ENCODE assay signal across 8 cellular contexts in genomic region chr5:61331407-61332368, GRCh38. TPM values are rescaled to one million over a fixed set of nuclear protein-coding genes. Genes with fewer than 3 reads are reported as not detected.
DNase-seq lines count a peak whose midpoint lies in the region; ATAC-seq and TF ChIP-seq lines count a peak whose summit lies in the region.

Gene ZSWIM6, plus strand, starts transcription at chr5:61332258. Its CDS starts 15 bp downstream, at chr5:61332273.

- H3K4me1 ChIP-seq in A673 (ENCODE audit: insufficient read depth, low read length, poor library complexity, severe bottlenecking) (peaks cover 40% of the 10 kb centered on the region), smooth muscle cell (ENCODE audit: low read depth) (peaks cover 33% of the 10 kb centered on the region)

- H3K9me3 ChIP-seq in A673 (ENCODE audit: low read depth, low read length, poor library complexity, severe bottlenecking) (no peaks in the 10 kb centered on the region), smooth muscle cell (replicated peaks; ENCODE audit: low read depth) (no peaks in the 10 kb centered on the region)

- H3K27ac ChIP-seq in A673 (ENCODE audit: low read depth, low read length, poor library complexity, severe bottlenecking) (peak within 1 kb of the TSS; percentile 86), smooth muscle cell (ENCODE audit: low read depth) (peak within 1 kb of the TSS; percentile 93)

- no peaks in the 10 kb centered on the region for H3K9me3 Mint-ChIP-seq in WTC11

- H3K36me3 ChIP-seq in A673 (ENCODE audit: insufficient read depth, low read length, poor library complexity, severe bottlenecking), result peaks cover 3% of the 10 kb centered on the region
- no peaks in the 10 kb centered on the region for H3K36me3 ChIP-seq in smooth muscle cell (ENCODE audit: low read depth)

- H3K4me3 ChIP-seq in A673 (ENCODE audit: low read depth, low read length, poor library complexity, severe bottlenecking) (peak within 1 kb of the TSS; percentile 92), cardiac fibroblast (replicated peaks in 1 of 2; ENCODE audit: low read depth in 2 of 2, low read length in 2 of 2) (peak within 1 kb of the TSS; percentile 90 to 93), smooth muscle cell (peak within 1 kb of the TSS; percentile 99)

- H3K4me3 Mint-ChIP-seq in WTC11, result peak within 1 kb of the TSS; percentile 78

- peak; percentile 99 for DNase-seq in A673 (ENCODE audit: low spot score)
- peak; percentile 98 for DNase-seq in NCI-H2227 (lab: John Stamatoyannopoulos, UW; ENCODE audit: unreplicated experiment)
- peak; percentile 98 for DNase-seq in WTC11 (ENCODE audit: low spot score)
- DNase-seq in cardiac fibroblast (ENCODE audit: low read depth in 2 of 2), result peak; percentile 100
- peak; percentile 91 for DNase-seq in iPS-NIHi7 (ENCODE audit: extremely low spot score)
- peak; percentile 95 for DNase-seq in smooth muscle cell (lab: John Stamatoyannopoulos, UW; ENCODE audit: unreplicated experiment)

- H3K27me3 Mint-ChIP-seq in WTC11 (ENCODE audit: low read depth), result peaks cover 70% of the 10 kb centered on the region

- peaks cover 40% of the 10 kb centered on the region for H4K20me1 ChIP-seq in smooth muscle cell (ENCODE audit: low read depth)

- H3K9ac ChIP-seq in smooth muscle cell (ENCODE audit: low read depth), result peak within 1 kb of the TSS; percentile 96

- no peak within 1 kb of the TSS for H3K27ac Mint-ChIP-seq in WTC11

- peaks cover 51% of the 10 kb centered on the region for H3K4me1 Mint-ChIP-seq in WTC11

- peak within 1 kb of the TSS; percentile 52 for H2AFZ ChIP-seq in smooth muscle cell (ENCODE audit: low read depth)

- H3K79me2 ChIP-seq in smooth muscle cell (ENCODE audit: low read depth), result peaks cover 39% of the 10 kb centered on the region

- WGBS in smooth muscle cell (ENCODE audit: low lambda C conversion rate), result under 1% methylated on average over 52 of the region's 94 CpGs

- no TSS peak for BruUV-seq in A673 (replicated peaks; lab: Mats Ljungman, UMichigan)

- TF ChIP-seq CTCF in A673 (conservative IDR thresholded peaks at IDR 0.05; ENCODE audit: low read depth, low read length), result no peak
- no peak for TF ChIP-seq CTCF in WTC11 (IDR thresholded peaks at IDR 0.05)
- TF ChIP-seq CTCF in cardiac fibroblast (IDR thresholded peaks at IDR 0.05; ENCODE audit: low read depth, low read length), result no peak
- TF ChIP-seq CTCF in smooth muscle cell (IDR thresholded peaks at IDR 0.05; ENCODE audit: borderline replicate concordance, insufficient read depth, poor library complexity, severe bottlenecking), result no peak

- ATAC-seq in GM18870 (IDR thresholded peaks at IDR 0.05; ENCODE audit: unreplicated experiment) (peak; percentile 43), HG03108 (IDR thresholded peaks at IDR 0.05; ENCODE audit: unreplicated experiment) (peak; percentile 67), WTC11 (peak; percentile 83)

- peak within 1 kb of the TSS; percentile 89 for H3K4me2 ChIP-seq in smooth muscle cell

- peaks cover 16% of the 10 kb centered on the region for H3F3A ChIP-seq in smooth muscle cell (ENCODE audit: low read depth)

- H3K27me3 ChIP-seq in A673 (replicated peaks; ENCODE audit: insufficient read depth, low read depth, low read length, poor library complexity) (no peaks in the 10 kb centered on the region), smooth muscle cell (ENCODE audit: low read depth) (no peaks in the 10 kb centered on the region)

- peaks cover 3% of the 10 kb centered on the region for H3K36me3 Mint-ChIP-seq in WTC11

- CTCF ChIA-PET in A673 (lab: Charles Lee) (interaction anchor here (0.6 to 0.7 kb wide), 3 partner anchors 42 to 326 kb away, joined by 3 to 6 read pairs (median 4); no protein-coding TSS in a partner anchor), WTC11 (lab: Charles Lee) (interaction anchor here (0.6 to 2.4 kb wide), 11 partner anchors 32 to 920 kb away, joined by 3 to 14 read pairs (median 4); no protein-coding TSS in a partner anchor)

- POLR2A ChIA-PET in A673 (lab: Charles Lee; ENCODE audit: low non-redundant PET) (interaction anchor here (0.6 to 0.7 kb wide), 4 partner anchors 18 to 363 kb away, joined by 3 to 4 read pairs (median 3); no protein-coding TSS in a partner anchor), WTC11 (lab: Charles Lee) (interaction anchor here (0.6 to 1.3 kb wide), 8 partner anchors 18 to 974 kb away, joined by 3 to 5 read pairs (median 3); partner anchors contain the start of genes ERCC8, KIF2A and NDUFAF2)

- intact Hi-C loops in A673 (cut with micrococcal nuclease; ENCODE audit: unreplicated experiment), result loop anchor here (2.0 to 10.0 kb wide), 8 partner anchors 77 to 493 kb away; no protein-coding TSS in a partner anchor

TF ChIP-seq in WTC11, 78 proteins besides CTCF, POLR2A, EP300 and RAD21 (continues in another document):
- no peak for TF ChIP-seq PREB (CRISPR knock-in tag; IDR thresholded peaks at IDR 0.05; ENCODE audit: borderline replicate concordance)
- peak; percentile 40; the same call in 1 of the 2 replicates for TF ChIP-seq GABPB1 (CRISPR knock-in tag; IDR thresholded peaks at IDR 0.05)
- TF ChIP-seq GRHL2 (CRISPR knock-in tag; IDR thresholded peaks at IDR 0.05; ENCODE audit: insufficient replicate concordance, severe bottlenecking), result no peak
- no peak for TF ChIP-seq USF2 (CRISPR knock-in tag; IDR thresholded peaks at IDR 0.05)
- no peak for TF ChIP-seq ZNF425 (CRISPR knock-in tag; conservative IDR thresholded peaks at IDR 0.05)
- 0 out of 2 replicates have a peak, but pooled peaks have one; percentile 41 for TF ChIP-seq CBFB (CRISPR knock-in tag; IDR thresholded peaks at IDR 0.05; ENCODE audit: low read depth)
- no peak for TF ChIP-seq ELF4 (CRISPR knock-in tag; IDR thresholded peaks at IDR 0.05; ENCODE audit: low read depth)
- 0 out of 2 replicates have a peak, but pooled peaks have one; percentile 18 for TF ChIP-seq TEAD1 (CRISPR knock-in tag; IDR thresholded peaks at IDR 0.05)
- no peak for TF ChIP-seq GTF2I (CRISPR knock-in tag; conservative IDR thresholded peaks at IDR 0.05)
- no peak for TF ChIP-seq CREB1 (CRISPR knock-in tag; IDR thresholded peaks at IDR 0.05)
- TF ChIP-seq ATF2 (CRISPR knock-in tag; IDR thresholded peaks at IDR 0.05; ENCODE audit: borderline replicate concordance, low read depth), result no peak

RNA-seq across cellular contexts. Expression of gene ZSWIM6, which starts in this region (rescaled TPM):
- 43.9 and 47.3 TPM in 2 replicates for total RNA-seq in A673 (2021)
- total RNA-seq in WTC11 (2021), result 12.5 to 14.0 TPM (median 12.7 TPM) in 3 replicates
- total RNA-seq in smooth muscle cell, result 21.9 and 25.5 TPM in 2 replicates
- 9.1 and 11.0 TPM in 2 replicates for polyA plus RNA-seq in smooth muscle cell

Comparison
In these comparisons a context has a peak if more than half of its experiments do, and no peak if none do; other contexts are left out.
1. Peak in every context shown above with its lines: DNase-seq, ATAC-seq, H3K4me3 ChIP-seq and H3K27ac ChIP-seq.